ENCODE assay signal across 17 cellular contexts in the genomic region with DNA sequence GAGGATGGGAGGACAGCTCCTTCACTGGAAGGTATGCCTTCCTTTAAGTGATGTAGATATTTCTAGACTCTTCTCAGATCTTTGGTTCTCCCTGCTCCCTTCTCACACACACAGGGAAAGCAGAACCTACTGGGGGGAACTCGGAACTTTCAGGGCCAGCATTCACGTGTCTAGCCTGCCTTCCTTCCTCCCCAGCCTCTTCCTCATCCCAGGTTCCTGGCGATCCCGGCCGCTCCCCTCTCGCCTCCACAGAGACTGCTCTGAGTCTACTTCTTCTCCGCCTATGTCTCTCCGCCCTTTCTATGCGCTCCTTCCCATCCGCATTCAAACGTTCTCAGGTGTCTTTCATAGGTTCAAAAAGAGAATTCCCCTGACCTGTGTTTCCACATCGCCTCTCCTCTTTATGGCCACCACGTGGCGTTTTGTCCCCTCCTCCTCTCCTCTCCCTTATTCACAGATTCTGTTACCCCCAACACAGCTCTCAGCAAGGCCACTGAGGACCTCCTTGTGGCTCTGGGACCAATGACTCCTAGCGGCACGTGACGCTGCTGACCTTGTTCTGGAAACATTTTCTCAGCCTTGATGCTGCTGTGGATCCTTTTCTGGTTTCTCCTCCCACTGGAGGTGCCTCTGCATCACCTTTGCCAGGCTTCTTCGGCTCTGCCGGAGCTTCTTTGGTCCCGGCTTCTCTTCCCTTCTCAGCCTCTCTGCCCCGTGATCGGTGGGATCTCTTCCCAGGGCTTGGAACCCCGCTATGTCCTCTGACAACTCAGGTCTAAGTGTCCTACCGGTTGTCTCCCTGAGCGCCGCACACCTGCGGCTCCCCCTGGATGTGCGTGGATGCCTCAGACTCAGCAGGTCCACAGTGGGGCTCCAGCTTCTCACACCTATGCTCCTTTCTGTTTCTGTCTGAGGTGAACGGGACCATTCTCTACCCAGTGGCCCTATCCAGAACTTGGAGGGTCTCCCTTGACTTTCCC.
A peak's percentile ranks its signal among the peaks of the same experiment; 100 is the strongest.
DNase-seq lines count a peak whose midpoint lies in the region; ATAC-seq, FAIRE-seq and TF ChIP-seq lines count a peak whose summit lies in the region.
"Had no signal": no experiment of that assay in that cellular context is flagged by ENCODE, and none has a peak within 500 bp of the region (broad histone marks: within the 10 kb centered on the region; RNA-seq: fewer than 3 reads in every experiment).

No MANE protein-coding gene starts in this region.

- no peak overlapping the region for H3K9ac ChIP-seq in HepG2 (ENCODE audit: insufficient read depth, low read depth, low read length)
- H3K9ac ChIP-seq: BLaER1 had no signal

- no peaks in the 10 kb centered on the region for H3K36me3 ChIP-seq in right lobe of liver
- H3K36me3 ChIP-seq in HepG2 (replicated peaks in 1 of 2; ENCODE audit: control insufficient read depth in 1 of 2, insufficient read depth in 2 of 2, low read length in 2 of 2): no peaks in the 10 kb centered on the region
- H3K36me3 ChIP-seq in lung (ENCODE audit: control insufficient read depth in 2 of 2, insufficient read depth in 2 of 2, low read length in 2 of 2): no peaks in the 10 kb centered on the region
- no peaks in the 10 kb centered on the region for H3K36me3 ChIP-seq in vagina
- no peaks in the 10 kb centered on the region for H3K36me3 ChIP-seq in psoas muscle (ENCODE audit: insufficient read depth in 1 of 2, low read depth in 1 of 2)
- H3K36me3 ChIP-seq: BLaER1, HAP-1 had no signal

- DNase-seq in right lobe of liver (no peak), HepG2 (ENCODE audit: low spot score) (no peak), lung (ENCODE audit: low spot score) (peak; percentile 27), neural crest cell (ENCODE audit: low read depth, low spot score) (no peak), vagina (ENCODE audit: extremely low spot score in 2 of 2) (peak; percentile 85 to 91), psoas muscle (no peak)
- DNase-seq: 8988T; AML-193; CD4-positive, CD25-positive, alpha-beta regulatory T cell; DMS53 had no signal

- TF ChIP-seq POLR2A in right lobe of liver (IDR thresholded peaks at IDR 0.05): no peak
- no peak for TF ChIP-seq POLR2A in HepG2 (IDR thresholded peaks at IDR 0.05; ENCODE audit: insufficient read depth in 1 of 2, low read depth in 2 of 2, low read length in 2 of 2)
- TF ChIP-seq POLR2A in vagina (IDR thresholded peaks at IDR 0.05): no peak

- FAIRE-seq in HepG2 (lab: Jason Lieb, UNC): no peak
- FAIRE-seq: GM19239, H1 had no signal

- no peaks in the 10 kb centered on the region for H4K20me1 ChIP-seq in HepG2 (ENCODE audit: insufficient read depth, low read length)
- H4K20me1 ChIP-seq: BLaER1 had no signal

- H3K9me3 ChIP-seq in right lobe of liver: no peaks in the 10 kb centered on the region
- H3K9me3 ChIP-seq in HepG2 (ENCODE audit: low read length): no peaks in the 10 kb centered on the region
- H3K9me3 ChIP-seq in lung (ENCODE audit: control insufficient read depth in 2 of 2, insufficient read depth in 1 of 2, low read length in 1 of 2): no peaks in the 10 kb centered on the region
- no peaks in the 10 kb centered on the region for H3K9me3 ChIP-seq in vagina
- no peaks in the 10 kb centered on the region for H3K9me3 ChIP-seq in psoas muscle
- H3K9me3 ChIP-seq: BLaER1, HAP-1 had no signal

- H3K27me3 ChIP-seq in right lobe of liver: no peaks in the 10 kb centered on the region
- peaks cover 0 to 30% of the 10 kb centered on the region in 2 experiments; a peak in 4 of 5 replicates for H3K27me3 ChIP-seq in HepG2 (ENCODE audit: control insufficient read depth in 1 of 2, insufficient read depth in 2 of 2, low read length in 2 of 2)
- H3K27me3 ChIP-seq in lung (ENCODE audit: control insufficient read depth, insufficient read depth): no peaks in the 10 kb centered on the region
- H3K27me3 ChIP-seq in vagina: no peaks in the 10 kb centered on the region
- peaks cover 0 to 4% (median 1%) of the 10 kb centered on the region in 3 donors for H3K27me3 ChIP-seq in psoas muscle (ENCODE audit: insufficient read depth in 3 of 3, low read length in 2 of 3)
- H3K27me3 ChIP-seq: BLaER1 had no signal

- H3K4me1 ChIP-seq in right lobe of liver: peaks cover 0 to 5% (median 0%) of the 10 kb centered on the region in 4 donors
- H3K4me1 ChIP-seq in HepG2 (ENCODE audit: insufficient read depth, low read length): peaks cover 34% of the 10 kb centered on the region
- peaks cover 0 to 6% of the 10 kb centered on the region in 2 donors for H3K4me1 ChIP-seq in lung (ENCODE audit: control insufficient read depth in 2 of 2, insufficient read depth in 2 of 2, low read length in 2 of 2)
- peaks cover 33% of the 10 kb centered on the region for H3K4me1 ChIP-seq in vagina
- H3K4me1 ChIP-seq in psoas muscle: no peaks in the 10 kb centered on the region
- H3K4me1 ChIP-seq: HAP-1 had no signal

- no peak for TF ChIP-seq RAD21 in HepG2 (CRISPR knock-in tag; IDR thresholded peaks at IDR 0.05)

- intact Hi-C loops in right lobe of liver (cut with DNase I): no loop called here
- intact Hi-C loops in HepG2 (cut with micrococcal nuclease; ENCODE audit: unreplicated experiment): no loop called here
- intact Hi-C loops in vagina (cut with DNase I): no loop called here
- intact Hi-C loops in psoas muscle (cut with DNase I): no loop called here

- TF ChIP-seq CTCF in right lobe of liver (IDR thresholded peaks at IDR 0.05) (no peak), HepG2 (CRISPR knock-in tag; IDR thresholded peaks at IDR 0.05) (no peak), lung (IDR thresholded peaks at IDR 0.05; ENCODE audit: control extremely low read depth, extremely low read depth) (no peak), neural crest cell (conservative IDR thresholded peaks at IDR 0.05) (no peak), vagina (IDR thresholded peaks at IDR 0.05) (no peak), psoas muscle (IDR thresholded peaks at IDR 0.05) (no peak)

- H3K4me3 Mint-ChIP-seq in neural crest cell: no peak overlapping the region
- H3K4me3 Mint-ChIP-seq: CD4-positive, CD25-positive, alpha-beta regulatory T cell; IgD-negative memory B cell had no signal

- H3K9me3 Mint-ChIP-seq in neural crest cell: peaks cover 3% of the 10 kb centered on the region
- H3K9me3 Mint-ChIP-seq: IgD-negative memory B cell had no signal

- ATAC-seq in right lobe of liver (peak in 3 of 4 donors; percentile 6 to 30 (median 19)), HepG2 (no peak), lung (ENCODE audit: insufficient read depth, low FRiP score) (no peak), HG02571 (IDR thresholded peaks at IDR 0.05; ENCODE audit: unreplicated experiment) (no peak), psoas muscle (no peak), GM19023 (IDR thresholded peaks at IDR 0.05; ENCODE audit: unreplicated experiment) (no peak)

- no peak overlapping the region for H3K4me2 ChIP-seq in HepG2 (ENCODE audit: low read depth, low read length)

- H3K4me3 ChIP-seq in right lobe of liver (no peak overlapping the region), HepG2 (replicated peaks in 1 of 3; ENCODE audit: insufficient read depth in 1 of 3, low read depth in 2 of 3, low read length in 3 of 3) (no peak overlapping the region), lung (no peak overlapping the region), vagina (no peak overlapping the region), psoas muscle (no peak overlapping the region)
- H3K4me3 ChIP-seq: BLaER1, HAP-1 had no signal

- WGBS in right lobe of liver (ENCODE audit: insufficient coverage, low coverage, low lambda C conversion rate, missing lambda C conversion rate): 63% methylated on average over 24 of the region's 29 CpGs
- 66% methylated on average over 29 of the region's 29 CpGs for WGBS in HepG2 (ENCODE audit: low lambda C conversion rate)
- 81 to 89% methylated on average over 29 of the region's 29 CpGs for WGBS in lung, 2 donors
- 90 to 92% (median 90%) methylated on average over 29 of the region's 29 CpGs for WGBS in psoas muscle, 3 donors

- no peaks in the 10 kb centered on the region for H3K36me3 Mint-ChIP-seq in neural crest cell (ENCODE audit: low read depth)

- no TSS peak for BruUV-seq in HepG2 (replicated peaks; lab: Mats Ljungman, UMichigan)

- no peak for TF ChIP-seq EP300 in HepG2 (IDR thresholded peaks at IDR 0.05; ENCODE audit: low read depth in 2 of 2, low read length in 2 of 2)
- no peak for TF ChIP-seq EP300 in HepG2 (CRISPR knock-in tag; IDR thresholded peaks at IDR 0.05; ENCODE audit: borderline replicate concordance)

- H3K4me1 Mint-ChIP-seq in neural crest cell: peaks cover 46% of the 10 kb centered on the region
- H3K4me1 Mint-ChIP-seq: CD4-positive, CD25-positive, alpha-beta regulatory T cell; IgD-negative memory B cell had no signal

- no peak overlapping the region for H2AFZ ChIP-seq in HepG2 (ENCODE audit: low read length)

- H3K27me3 Mint-ChIP-seq in neural crest cell (ENCODE audit: low read depth): no peaks in the 10 kb centered on the region

- H3K79me2 ChIP-seq in HepG2 (ENCODE audit: insufficient read depth, low read length): no peaks in the 10 kb centered on the region

- no peak overlapping the region for H3K27ac ChIP-seq in right lobe of liver
- H3K27ac ChIP-seq in HepG2 (ENCODE audit: extremely low read length, insufficient read depth, low read length): no peak overlapping the region
- no peak overlapping the region for H3K27ac ChIP-seq in lung (ENCODE audit: low read depth in 1 of 2, low read length in 1 of 2)
- no peak overlapping the region for H3K27ac ChIP-seq in vagina
- no peak overlapping the region for H3K27ac ChIP-seq in psoas muscle
- H3K27ac ChIP-seq: BLaER1 had no signal

- in situ Hi-C loops in HepG2 (cut with HindIII; ENCODE audit: extremely low pct_ligation_motif_present, low pct_unique_long_range_greater_than_20kb): no loop called here

- peak overlapping the region; percentile 64 for H3K27ac Mint-ChIP-seq in neural crest cell (ENCODE audit: unreplicated experiment)
- H3K27ac Mint-ChIP-seq: CD4-positive, CD25-positive, alpha-beta regulatory T cell had no signal

- CTCF ChIA-PET in HepG2 (lab: Yijun Ruan, JAX; ENCODE audit: low intra/inter-chr PET ratio, low total read pairs): no interaction called here

- POLR2A ChIA-PET in HepG2 (lab: Yijun Ruan, JAX): no interaction called here

TF ChIP-seq in HepG2, 621 proteins besides CTCF, POLR2A, EP300 and RAD21 (continues in another document):
- TF ChIP-seq GPN1 (CRISPR knock-in tag; IDR thresholded peaks at IDR 0.05; ENCODE audit: borderline replicate concordance) (no peak), ZMYM2 (CRISPR knock-in tag; IDR thresholded peaks at IDR 0.05) (no peak), SP1 (IDR thresholded peaks at IDR 0.05) (no peak), SP1 (CRISPR knock-in tag; IDR thresholded peaks at IDR 0.05) (no peak)
- TF ChIP-seq, protein P1, sequence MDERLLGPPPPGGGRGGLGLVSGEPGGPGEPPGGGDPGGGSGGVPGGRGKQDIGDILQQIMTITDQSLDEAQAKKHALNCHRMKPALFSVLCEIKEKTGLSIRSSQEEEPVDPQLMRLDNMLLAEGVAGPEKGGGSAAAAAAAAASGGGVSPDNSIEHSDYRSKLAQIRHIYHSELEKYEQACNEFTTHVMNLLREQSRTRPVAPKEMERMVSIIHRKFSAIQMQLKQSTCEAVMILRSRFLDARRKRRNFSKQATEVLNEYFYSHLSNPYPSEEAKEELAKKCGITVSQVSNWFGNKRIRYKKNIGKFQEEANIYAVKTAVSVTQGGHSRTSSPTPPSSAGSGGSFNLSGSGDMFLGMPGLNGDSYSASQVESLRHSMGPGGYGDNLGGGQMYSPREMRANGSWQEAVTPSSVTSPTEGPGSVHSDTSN (CRISPR knock-in tag; IDR thresholded peaks at IDR 0.05): no peak

Comparison
In these comparisons a context has a peak if more than half of its experiments do, and no peak if none do; other contexts are left out.
1. ATAC-seq: peak in right lobe of liver (3 of 4); none in HepG2 (single experiment), lung (single experiment), HG02571 (single experiment), psoas muscle (0 of 4) and GM19023 (single experiment).
2. DNase-seq: peak in lung (single experiment) and vagina (2 of 2); none in right lobe of liver (0 of 3), HepG2 (single experiment), neural crest cell (single experiment) and psoas muscle (0 of 2).